ENCODE assay signal across 8 cellular contexts in the genomic region with DNA sequence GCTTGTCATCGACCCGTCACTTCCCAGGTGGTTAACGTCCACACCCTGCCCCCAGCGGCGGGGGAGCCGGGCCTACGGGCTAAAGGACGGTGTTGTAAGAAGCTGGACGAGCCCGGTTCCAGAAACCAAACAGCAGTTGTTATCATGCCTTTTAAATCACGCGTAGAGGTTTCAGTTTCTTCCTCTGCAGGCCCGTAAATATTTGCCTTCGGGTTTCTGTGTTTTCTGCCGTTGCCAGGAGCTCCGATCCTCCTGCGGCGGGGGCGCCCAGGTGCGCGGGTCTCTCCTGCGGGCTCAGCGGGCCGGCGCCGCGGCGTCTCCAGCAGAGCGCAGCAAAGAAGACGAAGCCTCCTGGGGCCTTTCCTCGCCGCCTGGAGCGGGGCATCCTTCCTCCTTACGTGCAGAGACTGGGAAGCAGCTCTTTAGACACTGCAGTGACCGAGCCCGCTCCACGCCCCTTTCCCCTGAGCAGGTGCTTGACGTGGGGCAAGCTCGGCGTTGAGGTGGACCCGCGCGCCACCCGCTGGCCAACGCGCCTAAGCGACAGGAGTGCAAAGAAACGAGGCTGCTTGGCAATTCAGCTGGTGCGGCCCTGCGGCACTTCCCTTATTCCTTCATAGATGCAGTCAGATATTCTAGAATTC. TPM values are rescaled to one million over a fixed set of nuclear protein-coding genes. Genes with fewer than 3 reads are reported as not detected.
DNase-seq lines count a peak whose midpoint lies in the region; ATAC-seq and TF ChIP-seq lines count a peak whose summit lies in the region.

No MANE protein-coding gene starts in this region.

- no peaks in the 10 kb centered on the region for H3F3A ChIP-seq in SU-DHL-6 (ENCODE audit: insufficient read depth)

- H3K27ac ChIP-seq in SU-DHL-6 (ENCODE audit: low read depth, low read length) (no peak overlapping the region), upper lobe of left lung (peak overlapping the region in 1 of 4 donors; percentile 42)

- H3K9ac ChIP-seq in SU-DHL-6 (ENCODE audit: low read length), result peak overlapping the region; percentile 16; the same call in 1 of the 2 replicates

- WGBS in upper lobe of left lung, 2 donors, result 2 to 3% methylated on average over 13 to 37 of the region's 50 CpGs

- H3K27me3 ChIP-seq in SU-DHL-6 (ENCODE audit: low read length), result no peaks in the 10 kb centered on the region
- no peaks in the 10 kb centered on the region for H3K27me3 ChIP-seq in upper lobe of left lung

- intact Hi-C loops in left cardiac atrium (cut with DNase I), result loop anchor here (5.0 to 10.0 kb wide), 6 partner anchors 472 to 700 kb away; a partner anchor contains a TSS
- intact Hi-C loops in posterior vena cava (cut with DNase I), result loop anchor here in 1 of 2 donors (5.0 to 10.0 kb wide), 2 partner anchors 545 to 702 kb away; no protein-coding TSS in a partner anchor

- ATAC-seq in HG02610 (IDR thresholded peaks at IDR 0.05; ENCODE audit: unreplicated experiment) (peak; percentile 89), left cardiac atrium (peak; percentile 93 to 97), upper lobe of left lung (ENCODE audit: low FRiP score in 2 of 2) (peak; percentile 91)

- TF ChIP-seq CTCF in SU-DHL-6 (IDR thresholded peaks at IDR 0.05; ENCODE audit: insufficient read depth, low read length, poor library complexity, severe bottlenecking), result peak; percentile 76
- TF ChIP-seq CTCF in upper lobe of left lung (IDR thresholded peaks at IDR 0.05), result peak; percentile 54 to 90 (median 79)

- no peaks in the 10 kb centered on the region for H3K9me3 ChIP-seq in SU-DHL-6 (ENCODE audit: insufficient read depth, low read length)
- H3K9me3 ChIP-seq in upper lobe of left lung, result no peaks in the 10 kb centered on the region

- H3K79me2 ChIP-seq in SU-DHL-6 (ENCODE audit: insufficient read depth, low read length), result no peaks in the 10 kb centered on the region

- DNase-seq in NCI-H1092 treated with DMSO at 0.1 percent for 48 hours (lab: John Stamatoyannopoulos, UW), result peak; percentile 60
- DNase-seq in activated naive CD8-positive, alpha-beta T cell treated with anti-CD3 and anti-CD28 coated beads, Interleukin-2, amount 50 U/mL, for 16 hours (ENCODE audit: low read depth, low spot score), result peak; percentile 22
- DNase-seq in left cardiac atrium, result peak; percentile 74
- DNase-seq in posterior vena cava (ENCODE audit: low spot score), result peak; percentile 89
- peak; percentile 90 to 96 for DNase-seq in upper lobe of left lung

- H3K4me3 ChIP-seq in GM08714 (ENCODE audit: low read length) (peak overlapping the region; percentile 17; the same call in 1 of the 2 replicates), SU-DHL-6 (ENCODE audit: insufficient read depth, low read length, poor library complexity, severe bottlenecking) (peak overlapping the region; percentile 13), upper lobe of left lung (peak overlapping the region in 3 of 4 donors; percentile 45 to 54 (median 54))

- peak overlapping the region; percentile 52 for H3K4me2 ChIP-seq in SU-DHL-6 (ENCODE audit: low read depth, low read length, poor library complexity, severe bottlenecking)

- peak in 2 of 4 donors; percentile 11 to 15 for TF ChIP-seq POLR2A in upper lobe of left lung (IDR thresholded peaks at IDR 0.05)

- no peak for TF ChIP-seq EP300 in upper lobe of left lung (IDR thresholded peaks at IDR 0.05)

- H2AFZ ChIP-seq in SU-DHL-6 (ENCODE audit: low read depth, low read length, severe bottlenecking), result peak overlapping the region; percentile 70

- no peaks in the 10 kb centered on the region for H3K9me2 ChIP-seq in SU-DHL-6 (replicated peaks; ENCODE audit: insufficient read depth, low read length)

- H3K4me1 ChIP-seq in upper lobe of left lung, result peaks cover 0 to 10% (median 5%) of the 10 kb centered on the region in 4 donors

- no peaks in the 10 kb centered on the region for H4K20me1 ChIP-seq in SU-DHL-6 (ENCODE audit: low read depth, low read length)

- H3K36me3 ChIP-seq in SU-DHL-6 (ENCODE audit: low read length) (no peaks in the 10 kb centered on the region), upper lobe of left lung (no peaks in the 10 kb centered on the region)

RNA-seq across cellular contexts. Expression of a gene that starts 21.8 kb away (rescaled TPM):
- total RNA-seq in left cardiac atrium, result 10 to 100 TPM; 54.7 to 74.5 TPM
- total RNA-seq in posterior vena cava, result 10 to 100 TPM; 41.9 to 42.2 TPM
- 10 to 100 TPM; 28.5 to 46.7 (median 38.8) TPM for total RNA-seq in upper lobe of left lung

Comparison
In these comparisons a context has a peak if more than half of its experiments do, and no peak if none do; other contexts are left out.
1. DNase-seq: peak in every context shown above with its lines; median percentile 93 in upper lobe of left lung; 89 in posterior vena cava; 74 in left cardiac atrium; 60 in NCI-H1092 treated with DMSO at 0.1 percent for 48 hours; 22 in activated naive CD8-positive, alpha-beta T cell treated with anti-CD3 and anti-CD28 coated beads, Interleukin-2, amount 50 U/mL, for 16 hours.